10 cellular contexts compared by ENCODE assay signal in the genomic region with DNA sequence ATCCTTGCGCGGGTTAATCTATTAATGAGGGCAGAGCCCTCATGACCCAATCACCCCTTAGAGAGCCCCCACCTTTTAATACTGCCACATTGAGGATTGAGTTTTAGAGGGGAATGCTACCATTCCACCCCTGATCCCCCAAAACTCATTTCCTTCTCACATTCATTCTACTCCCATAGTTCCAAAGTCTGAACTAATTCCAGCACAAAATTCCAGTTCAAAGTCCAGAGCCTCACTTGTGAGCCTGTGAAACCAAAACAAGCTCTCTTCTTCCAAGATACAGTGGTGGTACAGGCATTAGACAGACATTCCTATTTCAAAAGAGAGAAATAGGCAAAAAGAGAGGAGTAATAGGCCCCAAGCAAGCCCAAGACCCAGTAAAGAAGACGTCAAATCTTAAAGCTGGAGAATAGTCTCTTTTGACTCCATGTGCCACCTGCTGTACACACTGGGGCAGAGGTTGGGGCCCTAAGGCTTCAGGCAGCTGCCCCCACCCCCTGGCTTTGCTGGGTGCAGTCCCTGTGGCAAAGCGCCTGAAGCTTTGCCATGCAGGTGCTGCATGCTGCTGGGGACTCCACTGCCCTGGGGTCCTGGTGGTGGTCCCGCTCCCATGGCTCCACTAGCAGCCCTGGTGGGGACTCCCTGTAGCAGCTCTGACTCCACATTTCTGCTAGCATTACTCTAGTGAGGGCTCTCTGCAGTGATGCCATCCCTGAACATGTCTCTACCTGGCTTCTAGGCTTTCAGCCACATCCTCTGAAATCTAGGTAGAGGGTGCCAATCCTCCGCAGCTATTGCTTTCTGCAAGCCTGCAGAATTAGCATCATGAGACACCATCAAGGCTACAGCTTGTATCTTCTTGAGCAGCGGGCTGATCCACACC. TPM values are rescaled to one million over a fixed set of nuclear protein-coding genes. Genes with fewer than 3 reads are reported as not detected.
A peak's percentile ranks its signal among the peaks of the same experiment; 100 is the strongest.
DNase-seq lines count a peak whose midpoint lies in the region; ATAC-seq, FAIRE-seq and TF ChIP-seq lines count a peak whose summit lies in the region.
"Had no signal": no experiment of that assay in that cellular context is flagged by ENCODE, and none has a peak within 500 bp of the region (broad histone marks: within the 10 kb centered on the region; RNA-seq: fewer than 3 reads in every experiment).

No MANE protein-coding gene starts in this region.

- H3K36me3 Mint-ChIP-seq in stimulated activated effector memory CD8-positive, alpha-beta T cell treated with anti-CD3 and anti-CD28 coated beads, Interleukin-12 subunit alpha, Interleukin-12 subunit beta, amount 100 ng/mL, for 72 hours = no peaks in the 10 kb centered on the region
- no peaks in the 10 kb centered on the region for H3K36me3 Mint-ChIP-seq in activated T-helper 1 cell treated with anti-CD3 and anti-CD28 coated beads, Interleukin-12 subunit alpha, Interleukin-12 subunit beta, Interleukin-2, Interleukin-4 antibody, amounts not matched to agents 30 ng/mL and 10 ng/mL and 1 ng/mL, durations not matched to agents 14 hours and 24 hours and 36 hours (ENCODE audit: low read depth)
- peaks cover 4% of the 10 kb centered on the region for H3K36me3 Mint-ChIP-seq in glutamatergic neuron (ENCODE audit: unreplicated experiment)

- H3K4me1 Mint-ChIP-seq in stimulated activated effector memory CD8-positive, alpha-beta T cell treated with anti-CD3 and anti-CD28 coated beads, Interleukin-12 subunit alpha, Interleukin-12 subunit beta, amount 100 ng/mL, for 72 hours = no peaks in the 10 kb centered on the region
- H3K4me1 Mint-ChIP-seq in activated T-helper 1 cell treated with anti-CD3 and anti-CD28 coated beads, Interleukin-12 subunit alpha, Interleukin-12 subunit beta, Interleukin-2, Interleukin-4 antibody, amounts not matched to agents 30 ng/mL and 10 ng/mL and 1 ng/mL, durations not matched to agents 14 hours and 24 hours and 36 hours (ENCODE audit: low read depth) = peaks cover 13% of the 10 kb centered on the region
- no peaks in the 10 kb centered on the region for H3K4me1 Mint-ChIP-seq in glutamatergic neuron (ENCODE audit: low read depth, unreplicated experiment)

- no peak overlapping the region for H3K56ac ChIP-seq in H1 (replicated peaks; ENCODE audit: insufficient read length, low read depth, low read length)

- no peaks in the 10 kb centered on the region for H4K20me1 ChIP-seq in H1 (replicated peaks in 1 of 2; ENCODE audit: control insufficient read depth in 1 of 2, insufficient read depth in 2 of 2, low read length in 2 of 2)

- POLR2A ChIA-PET in Panc1 (lab: Charles Lee) = no interaction called here
- POLR2A ChIA-PET in H1 (lab: Charles Lee; ENCODE audit: partially characterized antibody) = interaction anchor here (0.7 to 1.1 kb wide), 3 partner anchors 9 to 186 kb away, joined by 3 to 5 read pairs (median 3); no protein-coding TSS in a partner anchor

- H2BK15ac ChIP-seq in H1 (ENCODE audit: low read length) = no peak overlapping the region

- in situ Hi-C loops in Panc1 (cut with HindIII; ENCODE audit: low pct_unique_long_range_greater_than_20kb, low sequenced_read_pairs) = no loop called here

- H2BK5ac ChIP-seq in H1 (ENCODE audit: low read depth, low read length) = no peak overlapping the region

- no peak for TF ChIP-seq POLR2A in H1 (IDR thresholded peaks at IDR 0.05; ENCODE audit: control extremely low read depth in 1 of 2, low read depth in 2 of 2, low read length in 2 of 2)

- H3K9ac ChIP-seq in H1 (replicated peaks in 1 of 4; ENCODE audit: extremely low read depth in 1 of 4, low read depth in 3 of 4, low read length in 3 of 4) = no peak overlapping the region

- H2AK5ac ChIP-seq in H1 (ENCODE audit: low read depth, low read length) = no peak overlapping the region

- H3K9me3 ChIP-seq in Panc1 (ENCODE audit: control insufficient read depth, insufficient read depth, low read depth, low read length) (no peaks in the 10 kb centered on the region), H1 (ENCODE audit: insufficient read depth in 2 of 2, low read depth in 1 of 2, low read length in 1 of 2) (no peaks in the 10 kb centered on the region)

- no peaks in the 10 kb centered on the region for H3K79me2 ChIP-seq in H1 (ENCODE audit: control insufficient read depth in 1 of 2, insufficient read depth in 2 of 2, low read length in 2 of 2)

- intact Hi-C loops in Panc1 (cut with micrococcal nuclease; ENCODE audit: unreplicated experiment) = no loop called here
- intact Hi-C loops in activated T-helper 1 cell treated with anti-CD3 and anti-CD28 coated beads, Interleukin-12 subunit alpha, Interleukin-12 subunit beta, Interleukin-2, Interleukin-4 antibody, amounts not matched to agents 30 ng/mL and 10 ng/mL and 1 ng/mL, durations not matched to agents 14 hours and 24 hours and 36 hours (cut with micrococcal nuclease) = no loop called here

- H4K8ac ChIP-seq in H1 (ENCODE audit: extremely low read depth, insufficient read depth, low read length) = no peak overlapping the region

- peak; percentile 75 for ATAC-seq in Panc1
- ATAC-seq in stimulated activated effector memory CD8-positive, alpha-beta T cell treated with anti-CD3 and anti-CD28 coated beads, Interleukin-12 subunit alpha, Interleukin-12 subunit beta, amount 100 ng/mL, for 72 hours = peak; percentile 54

- no peak overlapping the region for H2AFZ ChIP-seq in H1 (ENCODE audit: low read length)

- no peak overlapping the region for H3K27ac Mint-ChIP-seq in stimulated activated effector memory CD8-positive, alpha-beta T cell treated with anti-CD3 and anti-CD28 coated beads, Interleukin-12 subunit alpha, Interleukin-12 subunit beta, amount 100 ng/mL, for 72 hours
- H3K27ac Mint-ChIP-seq in activated T-helper 1 cell treated with anti-CD3 and anti-CD28 coated beads, Interleukin-12 subunit alpha, Interleukin-12 subunit beta, Interleukin-2, Interleukin-4 antibody, amounts not matched to agents 30 ng/mL and 10 ng/mL and 1 ng/mL, durations not matched to agents 14 hours and 24 hours and 36 hours = no peak overlapping the region
- no peak overlapping the region for H3K27ac Mint-ChIP-seq in glutamatergic neuron (ENCODE audit: unreplicated experiment)

- no peak overlapping the region for H2BK120ac ChIP-seq in H1 (replicated peaks; ENCODE audit: low read depth, low read length)

- H3K36me3 ChIP-seq in Panc1 (ENCODE audit: control insufficient read depth, insufficient read depth, low read length) = no peaks in the 10 kb centered on the region
- H3K36me3 ChIP-seq in H1 (ENCODE audit: control insufficient read depth in 2 of 4, insufficient read depth in 4 of 4, low read length in 3 of 4) = no peaks in the 10 kb centered on the region
- H3K36me3 ChIP-seq: cardiac muscle cell had no signal

- CTCF ChIA-PET in Panc1 (lab: Charles Lee) (interaction anchor here (0.6 to 0.8 kb wide), 4 partner anchors 22 to 251 kb away, joined by 3 to 6 read pairs (median 4); no protein-coding TSS in a partner anchor), H1 (lab: Charles Lee; ENCODE audit: partially characterized antibody) (interaction anchor here (0.6 to 5.7 kb wide), 13 partner anchors 13 to 737 kb away, joined by 3 to 45 read pairs (median 4); no protein-coding TSS in a partner anchor)

- no peaks in the 10 kb centered on the region for H3K79me1 ChIP-seq in H1 (ENCODE audit: low read depth, low read length)

- H3K27me3 Mint-ChIP-seq in activated T-helper 1 cell treated with anti-CD3 and anti-CD28 coated beads, Interleukin-12 subunit alpha, Interleukin-12 subunit beta, Interleukin-2, Interleukin-4 antibody, amounts not matched to agents 30 ng/mL and 10 ng/mL and 1 ng/mL, durations not matched to agents 14 hours and 24 hours and 36 hours (ENCODE audit: insufficient read depth) = peaks cover 5% of the 10 kb centered on the region
- peaks cover 2% of the 10 kb centered on the region for H3K27me3 Mint-ChIP-seq in glutamatergic neuron (ENCODE audit: unreplicated experiment)

- H3K4ac ChIP-seq in H1 (replicated peaks; ENCODE audit: insufficient read length, low read depth, low read length) = no peak overlapping the region

- no peak overlapping the region for H2BK12ac ChIP-seq in H1 (ENCODE audit: low read depth, low read length)

- peak; percentile 54 for TF ChIP-seq CTCF in Panc1 (IDR thresholded peaks at IDR 0.05)
- no peak for TF ChIP-seq CTCF in H1 (IDR thresholded peaks at IDR 0.05; ENCODE audit: control extremely low read depth in 1 of 3, insufficient read depth in 1 of 3, low read depth in 1 of 3, low read length in 3 of 3)
- TF ChIP-seq CTCF in glutamatergic neuron (IDR thresholded peaks at IDR 0.05; ENCODE audit: partially characterized antibody, unreplicated experiment) = no peak

- FAIRE-seq in H1 (lab: Jason Lieb, UNC) = no peak

- H3K4me3 ChIP-seq in Panc1 (ENCODE audit: low read depth in 2 of 2, low read length in 2 of 2) = no peak overlapping the region
- H3K4me3 ChIP-seq in H1 (ENCODE audit: extremely low read depth in 1 of 4, insufficient read depth in 2 of 4, low read depth in 3 of 4, low read length in 4 of 4) = no peak overlapping the region
- H3K4me3 ChIP-seq: cardiac muscle cell had no signal

- no peak overlapping the region; the same call in 1 of the 2 replicates for H3K18ac ChIP-seq in H1 (ENCODE audit: extremely low read depth, low read length)

- no peak overlapping the region for H4K5ac ChIP-seq in H1 (ENCODE audit: insufficient read length, low read depth, low read length)

- H3K23me2 ChIP-seq in H1 (ENCODE audit: low read depth, low read length) = no peaks in the 10 kb centered on the region

- no peak for TF ChIP-seq EP300 in H1 (IDR thresholded peaks at IDR 0.05; ENCODE audit: borderline replicate concordance in 1 of 2, low read depth in 2 of 2, low read length in 2 of 2)

- no peak overlapping the region for H4K91ac ChIP-seq in H1 (replicated peaks; ENCODE audit: insufficient read length, low read length)

- H3K27ac ChIP-seq in Panc1 (ENCODE audit: low read length) (no peak overlapping the region), H1 (ENCODE audit: low read depth, low read length) (no peak overlapping the region)
- H3K27ac ChIP-seq: cardiac muscle cell had no signal

- 88% methylated on average over 7 of the region's 7 CpGs; no CpG with 5 or more reads in 1 of the 2 experiments for WGBS in H1 (ENCODE audit: extremely low coverage in 1 of 2, insufficient coverage in 1 of 2, insufficient read length in 1 of 2, insufficient replicate concordance in 2 of 2, low coverage in 1 of 2, low lambda C conversion rate in 2 of 2, missing lambda C conversion rate in 1 of 2), 2 experiments

- peak overlapping the region; percentile 90 for H2BK20ac ChIP-seq in H1 (ENCODE audit: low read length)

- TF ChIP-seq RAD21 in H1 (IDR thresholded peaks at IDR 0.05 in 1 of 2, conservative IDR thresholded peaks at IDR 0.05 in 1 of 2; ENCODE audit: low read depth in 2 of 2, low read length in 2 of 2) = peak in 1 of 2 experiments; percentile 24; a peak in 1 of 4 replicates

- H3K27me3 ChIP-seq in Panc1 (ENCODE audit: control insufficient read depth, insufficient read depth, low read length) = no peaks in the 10 kb centered on the region
- H3K27me3 ChIP-seq in H1 (replicated peaks in 1 of 4; ENCODE audit: control insufficient read depth in 3 of 4, extremely low read depth in 1 of 4, insufficient read depth in 3 of 4, low read length in 3 of 4) = no peaks in the 10 kb centered on the region
- H3K27me3 ChIP-seq: cardiac muscle cell had no signal

- no peak overlapping the region for H3K4me3 Mint-ChIP-seq in stimulated activated effector memory CD8-positive, alpha-beta T cell treated with anti-CD3 and anti-CD28 coated beads, Interleukin-12 subunit alpha, Interleukin-12 subunit beta, amount 100 ng/mL, for 72 hours
- H3K4me3 Mint-ChIP-seq in activated T-helper 1 cell treated with anti-CD3 and anti-CD28 coated beads, Interleukin-12 subunit alpha, Interleukin-12 subunit beta, Interleukin-2, Interleukin-4 antibody, amounts not matched to agents 30 ng/mL and 10 ng/mL and 1 ng/mL, durations not matched to agents 14 hours and 24 hours and 36 hours = no peak overlapping the region
- no peak overlapping the region for H3K4me3 Mint-ChIP-seq in glutamatergic neuron (ENCODE audit: unreplicated experiment)

- no peak overlapping the region for H3K4me2 ChIP-seq in H1 (ENCODE audit: insufficient read depth in 1 of 2, low read depth in 2 of 2, low read length in 2 of 2)

- peak; percentile 27 for DNase-seq in activated T-cell treated with anti-CD3 and anti-CD28 coated beads, Interleukin-2, amount 50 U/mL, for 1 hour
- no peak for DNase-seq in activated T-cell treated with anti-CD3 and anti-CD28 coated beads, Interleukin-2, amount 50 U/mL, for 48 hours
- DNase-seq in Panc1 (ENCODE audit: low read depth, low spot score) (no peak), H1 (ENCODE audit: low read depth in 1 of 2, low spot score in 2 of 2) (no peak), AG08396 (ENCODE audit: low spot score) (no peak), glutamatergic neuron (no peak)
- no peak for DNase-seq in stimulated activated effector memory CD8-positive, alpha-beta T cell treated with anti-CD3 and anti-CD28 coated beads, Interleukin-12 subunit alpha, Interleukin-12 subunit beta, amount 100 ng/mL, for 72 hours (ENCODE audit: low spot score in 2 of 2)
- no peak for DNase-seq in activated T-helper 1 cell treated with anti-CD3 and anti-CD28 coated beads, Interleukin-12 subunit alpha, Interleukin-12 subunit beta, Interleukin-2, Interleukin-4 antibody, amounts not matched to agents 30 ng/mL and 10 ng/mL and 1 ng/mL, durations not matched to agents 14 hours and 24 hours and 36 hours (ENCODE audit: low spot score)
- DNase-seq: stimulated activated naive CD4-positive, alpha-beta T cell treated with Interleukin-2 at 50 U/mL for 16 hours had no signal

- H3K4me1 ChIP-seq in Panc1 (ENCODE audit: control insufficient read depth, insufficient read depth, low read length) = no peaks in the 10 kb centered on the region
- no peaks in the 10 kb centered on the region for H3K4me1 ChIP-seq in H1 (replicated peaks in 1 of 4; ENCODE audit: control insufficient read depth in 3 of 4, insufficient read depth in 4 of 4, low read length in 3 of 4)

- BruUV-seq in Panc1 (replicated peaks; lab: Mats Ljungman, UMichigan) = no TSS peak

- no peaks in the 10 kb centered on the region for H3K9me3 Mint-ChIP-seq in stimulated activated effector memory CD8-positive, alpha-beta T cell treated with anti-CD3 and anti-CD28 coated beads, Interleukin-12 subunit alpha, Interleukin-12 subunit beta, amount 100 ng/mL, for 72 hours
- no peaks in the 10 kb centered on the region for H3K9me3 Mint-ChIP-seq in activated T-helper 1 cell treated with anti-CD3 and anti-CD28 coated beads, Interleukin-12 subunit alpha, Interleukin-12 subunit beta, Interleukin-2, Interleukin-4 antibody, amounts not matched to agents 30 ng/mL and 10 ng/mL and 1 ng/mL, durations not matched to agents 14 hours and 24 hours and 36 hours
- H3K9me3 Mint-ChIP-seq in glutamatergic neuron (ENCODE audit: unreplicated experiment) = peaks cover 3% of the 10 kb centered on the region

- H3K23ac ChIP-seq in H1 (ENCODE audit: insufficient read length) = no peak overlapping the region

- H3K14ac ChIP-seq in H1 (ENCODE audit: insufficient read length) = no peak overlapping the region

RNA-seq across cellular contexts. Expression of gene RSPH3, which starts 41.3 kb away (rescaled TPM):
- 8.1 TPM for total RNA-seq in Panc1 (2021; ENCODE audit: unreplicated experiment)
- polyA plus RNA-seq in Panc1 (2012; ENCODE audit: insufficient read length) = 8.2 TPM
- total RNA-seq in H1 (2021; fragmentation: NEBNext Ultra II Directional; extraction: Animal tissue kit (Norgen Biotek cat#: 25700)) = 2.7 and 3.8 TPM in 2 replicates
- polyA plus RNA-seq in H1 (2011; rRNA removed) = 0.58 and 0.60 TPM in 2 replicates
- 0.67 TPM for polyA plus RNA-seq in H1 (2011; cell fraction: cytosol; rRNA removed)
- polyA plus RNA-seq in H1 (2011; cell fraction: nucleus; rRNA removed) = 1.9 TPM
- 1.5 to 2.3 TPM (median 2.1 TPM) in 4 replicates for polyA plus RNA-seq in H1 (2012, experiment 1 of 2)
- polyA plus RNA-seq in H1 (2012, experiment 2 of 2) = 0.33 TPM
- 1.9 TPM for polyA plus RNA-seq in H1 (2013, experiment 1 of 2)
- 1.4 TPM for polyA plus RNA-seq in H1 (2013, experiment 2 of 2)
- polyA minus RNA-seq in H1 (2011; rRNA and poly(A)+ RNA removed) = 0.88 and 1.2 TPM in 2 replicates
- polyA minus RNA-seq in H1 (2011; cell fraction: cytosol; rRNA and poly(A)+ RNA removed) = 1.3 TPM
- 3.0 TPM for polyA minus RNA-seq in H1 (2011; cell fraction: nucleus; rRNA and poly(A)+ RNA removed)
- 3.8 and 4.2 TPM in 2 replicates for total RNA-seq in activated T-helper 1 cell treated with anti-CD3 and anti-CD28 coated beads, Interleukin-12 subunit alpha, Interleukin-12 subunit beta, Interleukin-2, Interleukin-4 antibody, amounts not matched to agents 30 ng/mL and 10 ng/mL and 1 ng/mL, durations not matched to agents 14 hours and 24 hours and 36 hours
- 4.6 TPM for total RNA-seq in glutamatergic neuron (ENCODE audit: unreplicated experiment)
